Comparison of ENCODE assay signal across 23 cellular contexts in the genomic region with DNA sequence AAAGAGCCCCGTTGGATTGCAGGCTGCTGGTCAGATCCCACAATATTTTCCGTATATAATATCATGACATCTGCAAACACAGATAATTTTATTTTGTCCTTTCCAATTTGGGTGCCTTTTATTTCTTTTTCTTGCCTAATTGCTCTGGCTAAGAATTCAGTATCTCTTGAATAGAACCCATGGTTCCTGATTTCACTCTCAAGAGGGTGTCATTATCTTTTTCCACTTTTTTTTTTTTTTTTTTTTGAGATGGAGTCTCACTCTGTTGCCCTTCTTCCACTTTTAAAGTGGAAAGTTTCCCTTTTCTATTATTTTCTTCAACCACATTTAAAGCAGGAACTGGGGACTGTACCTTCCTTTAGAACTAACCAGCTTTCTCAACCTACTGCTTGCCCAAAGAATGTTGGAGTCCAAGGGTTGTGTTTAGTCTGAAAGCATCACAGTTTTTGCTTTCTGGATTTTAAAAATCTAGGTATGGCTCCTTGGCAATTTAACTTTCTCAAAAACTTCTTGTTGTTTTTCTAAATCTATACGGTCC. TPM values are rescaled to one million over a fixed set of nuclear protein-coding genes. Genes with fewer than 3 reads are reported as not detected.
DNase-seq lines count a peak whose midpoint lies in the region; ATAC-seq, FAIRE-seq and TF ChIP-seq lines count a peak whose summit lies in the region.
"Had no signal": no experiment of that assay in that cellular context is flagged by ENCODE, and none has a peak within 500 bp of the region (broad histone marks: within the 10 kb centered on the region; RNA-seq: fewer than 3 reads in every experiment).

No MANE protein-coding gene starts in this region.

- peak overlapping the region; percentile 40; the same call in 1 of the 2 replicates for H3K9ac ChIP-seq in MM.1S (ENCODE audit: low read length)
- H3K9ac ChIP-seq in GM12878 (ENCODE audit: control insufficient read depth, insufficient read depth, low read length) = no peak overlapping the region

- H3K27me3 ChIP-seq in left ventricle myocardium inferior (ENCODE audit: low read depth) (peaks cover 45% of the 10 kb centered on the region), right cardiac atrium (ENCODE audit: control insufficient read depth, insufficient read depth) (no peaks in the 10 kb centered on the region), MM.1S (replicated peaks; ENCODE audit: insufficient read depth, low read length) (no peaks in the 10 kb centered on the region), GM12878 (replicated peaks in 1 of 2; ENCODE audit: control insufficient read depth in 2 of 2, insufficient read depth in 2 of 2, low read length in 1 of 2) (peaks cover 4 to 27% of the 10 kb centered on the region in 2 experiments)

- H3K4me3 ChIP-seq in left ventricle myocardium inferior (no peak overlapping the region), right cardiac atrium (ENCODE audit: low read length) (no peak overlapping the region), MM.1S (ENCODE audit: low read length) (peak overlapping the region; percentile 50), GM12878 (no peak overlapping the region)
- H3K4me3 ChIP-seq: body of pancreas, coronary artery had no signal

- intact Hi-C loops in left ventricle myocardium inferior (cut with micrococcal nuclease) = no loop called here
- intact Hi-C loops in right cardiac atrium (cut with DNase I) = no loop called here
- intact Hi-C loops in GM12878 (cut with micrococcal nuclease; ENCODE audit: unreplicated experiment) = no loop called here

- peaks cover 27% of the 10 kb centered on the region for H3K9me3 ChIP-seq in left ventricle myocardium inferior (replicated peaks)
- no peaks in the 10 kb centered on the region for H3K9me3 ChIP-seq in right cardiac atrium (ENCODE audit: control insufficient read depth, low read length)
- no peaks in the 10 kb centered on the region for H3K9me3 ChIP-seq in MM.1S (replicated peaks; ENCODE audit: insufficient read depth, low read length)
- peaks cover 2% of the 10 kb centered on the region for H3K9me3 ChIP-seq in GM12878 (replicated peaks; ENCODE audit: control insufficient read depth, insufficient read depth, low read length)

- H2AFZ ChIP-seq in MM.1S (ENCODE audit: low read length) = peak overlapping the region; percentile 37
- H2AFZ ChIP-seq in GM12878 (ENCODE audit: control insufficient read depth, low read depth, low read length) = no peak overlapping the region

- H4K20me1 ChIP-seq in MM.1S (ENCODE audit: insufficient read depth, low read length) = no peaks in the 10 kb centered on the region
- H4K20me1 ChIP-seq in GM12878 (ENCODE audit: control insufficient read depth, insufficient read depth) = no peaks in the 10 kb centered on the region; the same call in 1 of the 2 replicates

- H3K27ac ChIP-seq in left ventricle myocardium inferior (replicated peaks) (peak overlapping the region; percentile 75), right cardiac atrium (ENCODE audit: low read length) (no peak overlapping the region), MM.1S (ENCODE audit: low read length) (peak overlapping the region; percentile 73), GM12878 (ENCODE audit: control insufficient read depth, insufficient read depth) (no peak overlapping the region)
- H3K27ac ChIP-seq: body of pancreas, C4-2B, coronary artery, RWPE1 had no signal

- DNase-seq in left ventricle myocardium inferior (no peak), right cardiac atrium (no peak), MM.1S (peak; percentile 17), GM12878 (ENCODE audit: low read depth, low spot score) (no peak), NCI-H1417 treated with DMSO at 0.1 percent for 48 hours (lab: John Stamatoyannopoulos, UW) (no peak)
- DNase-seq: activated naive CD4-positive, alpha-beta T cell treated with Interleukin-2 at 50 U/mL for 16 hours; body of pancreas; DMS79 treated with DMSO at 0.1 percent for 48 hours; H9; hippocampal formation; mammary epithelial cell; NCI-H1048; NCI-H2081; NCI-H446 treated with DMSO at 0.1 percent for 48 hours; nephron progenitor cell had no signal

- TF ChIP-seq EP300 in GM12878 (IDR thresholded peaks at IDR 0.05; ENCODE audit: borderline replicate concordance in 1 of 2, control insufficient read depth in 1 of 2, low read depth in 2 of 2, low read length in 2 of 2) = no peak

- POLR2A ChIA-PET in GM12878 (lab: Charles Lee) = no interaction called here

- BruUV-seq in GM12878 (replicated peaks; lab: Mats Ljungman, UMichigan) = no TSS peak

- H3K9me2 ChIP-seq in MM.1S (replicated peaks; ENCODE audit: insufficient read depth, low read length) = no peaks in the 10 kb centered on the region

- ATAC-seq in right cardiac atrium = no peak
- ATAC-seq in GM12878 = no peak
- no peak for ATAC-seq in HG03135 (IDR thresholded peaks at IDR 0.05; ENCODE audit: unreplicated experiment)
- ATAC-seq in GM21515 (IDR thresholded peaks at IDR 0.05; ENCODE audit: unreplicated experiment) = no peak
- ATAC-seq: body of pancreas had no signal

- WGBS in right cardiac atrium = 50% methylated on average over 3 of the region's 3 CpGs
- WGBS in GM12878 (ENCODE audit: insufficient coverage, insufficient replicate concordance, low lambda C conversion rate, missing lambda C conversion rate) = 15% methylated on average over 3 of the region's 3 CpGs

- H3K4me2 ChIP-seq in MM.1S (ENCODE audit: low read depth, low read length) (peak overlapping the region; percentile 71), GM12878 (ENCODE audit: control insufficient read depth, insufficient read depth) (peak overlapping the region; percentile 22; the same call in 1 of the 2 replicates)

- H3F3A ChIP-seq in MM.1S (ENCODE audit: insufficient read depth, low read length) = peaks cover 21% of the 10 kb centered on the region

- no peaks in the 10 kb centered on the region for H3K79me2 ChIP-seq in MM.1S (ENCODE audit: low read length)
- H3K79me2 ChIP-seq in GM12878 (ENCODE audit: control insufficient read depth, insufficient read depth, low read length) = no peaks in the 10 kb centered on the region

- CTCF ChIA-PET in GM12878 (lab: Yijun Ruan, JAX) = interaction anchor here (1.0 to 1.7 kb wide), 2 partner anchors 29 to 191 kb away, joined by 4 read pairs; no protein-coding TSS in a partner anchor

- TF ChIP-seq POLR2A in GM12878 (IDR thresholded peaks at IDR 0.05; ENCODE audit: low read depth, low read length) = no peak

- in situ Hi-C loops in GM12878 (cut with MboI) = no loop called here

- H3K4me1 ChIP-seq in left ventricle myocardium inferior (peaks cover 26% of the 10 kb centered on the region), right cardiac atrium (ENCODE audit: control insufficient read depth, insufficient read depth, low read length) (peaks cover 2% of the 10 kb centered on the region), MM.1S (ENCODE audit: low read length) (peaks cover 26% of the 10 kb centered on the region), GM12878 (ENCODE audit: control insufficient read depth, insufficient read depth, low read length) (peaks cover 13% of the 10 kb centered on the region)

- H3K36me3 ChIP-seq in left ventricle myocardium inferior (no peaks in the 10 kb centered on the region), MM.1S (replicated peaks; ENCODE audit: insufficient read depth, low read length) (no peaks in the 10 kb centered on the region), GM12878 (ENCODE audit: control insufficient read depth in 2 of 2, insufficient read depth in 2 of 2, low read length in 1 of 2) (no peaks in the 10 kb centered on the region)

- RAD21 ChIA-PET in GM12878 (lab: Charles Lee; ENCODE audit: unreplicated experiment) = interaction anchor here (0.7 to 2.0 kb wide), 4 partner anchors 9 to 165 kb away, joined by 3 to 4 read pairs (median 4); a partner anchor contains a TSS

- SMC1A ChIA-PET in GM12878 (lab: Charles Lee; ENCODE audit: uncharacterized antibody, unreplicated experiment) = interaction anchor here (0.6 to 1.2 kb wide), 5 partner anchors 91 to 195 kb away, joined by 3 read pairs; a partner anchor contains a TSS

- TF ChIP-seq CTCF in left ventricle myocardium inferior (IDR thresholded peaks at IDR 0.05; ENCODE audit: borderline replicate concordance) = no peak
- no peak for TF ChIP-seq CTCF in MM.1S (IDR thresholded peaks at IDR 0.05; ENCODE audit: low read length)
- TF ChIP-seq CTCF in GM12878 (IDR thresholded peaks at IDR 0.05 in 2 of 3, conservative IDR thresholded peaks at IDR 0.05 in 1 of 3; ENCODE audit: control insufficient read depth in 2 of 3, extremely low read depth in 1 of 3, insufficient read depth in 1 of 3, low read depth in 3 of 3, low read length in 3 of 3) = no peak

- TF ChIP-seq RAD21 in GM12878 (IDR thresholded peaks at IDR 0.05; ENCODE audit: insufficient read depth, low read depth, low read length) = no peak

- no peak for FAIRE-seq in GM12878 (lab: Jason Lieb, UNC)
- FAIRE-seq: endothelial cell of umbilical vein, keratinocyte, small intestine had no signal

RNA-seq across cellular contexts. Expression of a gene that starts 31.1 kb away (rescaled TPM):
- total RNA-seq in left ventricle myocardium inferior = 15.1 TPM
- 10 to 100 TPM; 12.0 to 21.5 (median 19.0) TPM for total RNA-seq in right cardiac atrium
- polyA plus RNA-seq in right cardiac atrium = 9.2 TPM
- 4.4 and 6.0 TPM in 2 replicates for total RNA-seq in GM12878 (2013; cell fraction: nucleolus; rRNA removed)
- total RNA-seq in GM12878 (2014; rRNA removed) = 28.4 and 37.5 TPM in 2 replicates
- total RNA-seq in GM12878 (2014; rRNA removed; fragmentation: Illumina TruSeq; extraction: Trizol) = 38.9 and 39.7 TPM in 2 replicates
- 30.9 and 33.7 TPM in 2 replicates for total RNA-seq in GM12878 (2021)
- 3.4 TPM for polyA plus RNA-seq in GM12878 (2011; ENCODE audit: low read depth)
- polyA plus RNA-seq in GM12878 (2011; rRNA removed) = 2.1 and 2.5 TPM in 2 replicates
- 0.96 and 1.1 TPM in 2 replicates for polyA plus RNA-seq in GM12878 (2011; cell fraction: cytosol; rRNA removed)
- 2.6 and 3.2 TPM in 2 replicates for polyA plus RNA-seq in GM12878 (2011; cell fraction: nucleus; rRNA removed)
- polyA plus RNA-seq in GM12878 (2012) = 3.8 and 5.4 TPM in 2 replicates
- 34.3 and 43.8 TPM in 2 replicates for polyA plus RNA-seq in GM12878 (2014; fragmentation: Illumina TruSeq; extraction: Trizol)
- 1 to 10 TPM; 7.9 to 8.0 TPM for polyA plus RNA-seq in GM12878 (2014; fragmentation: Nextera tagmentation; extraction: Ambion mirVana)
- polyA plus RNA-seq in GM12878 (2014; rRNA removed) = 26.5 and 30.5 TPM in 2 replicates
- 10 to 100 TPM; 30.6 to 33.8 TPM for polyA plus RNA-seq in GM12878 (2016; fragmentation: Nextera tagmentation; extraction: Ambion mirVana)
- 2.2 and 3.1 TPM in 2 replicates for polyA minus RNA-seq in GM12878 (2011; rRNA and poly(A)+ RNA removed)
- 1.0 and 1.6 TPM in 2 replicates for polyA minus RNA-seq in GM12878 (2011; cell fraction: cytosol; rRNA and poly(A)+ RNA removed)
- 1.1 and 1.5 TPM in 2 replicates for polyA minus RNA-seq in GM12878 (2011; cell fraction: nucleus; rRNA and poly(A)+ RNA removed)

Comparison
In these comparisons a context has a peak if more than half of its experiments do, and no peak if none do; other contexts are left out.
1. H3K27ac ChIP-seq: peak in left ventricle myocardium inferior (single experiment) and MM.1S (single experiment); none in right cardiac atrium (single experiment) and GM12878 (single experiment).